In the genomic region with DNA sequence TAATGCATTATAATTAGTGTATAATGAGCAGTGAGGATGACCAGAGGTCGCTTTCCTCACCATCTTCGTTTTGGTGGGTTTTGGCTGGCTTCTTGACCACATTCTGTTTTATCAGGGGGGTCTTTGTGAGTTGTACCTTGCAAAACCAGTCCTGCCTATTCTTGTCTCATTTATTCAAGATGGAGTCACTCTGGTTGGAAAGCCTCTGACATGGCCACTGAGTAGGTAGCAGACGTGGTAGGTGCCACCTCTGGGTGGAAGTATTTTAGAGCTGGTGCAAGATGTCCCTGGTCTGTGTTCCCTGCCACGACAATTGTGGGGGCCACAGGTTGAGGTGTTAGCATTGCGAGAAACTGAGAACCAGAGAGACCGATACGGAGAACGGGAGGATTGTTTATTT, we compare ENCODE assay signal across 20 cellular contexts.
DNase-seq lines count a peak whose midpoint lies in the region; ATAC-seq, FAIRE-seq and TF ChIP-seq lines count a peak whose summit lies in the region.
"Had no signal": no experiment of that assay in that cellular context is flagged by ENCODE, and none has a peak within 500 bp of the region (broad histone marks: within the 10 kb centered on the region; RNA-seq: fewer than 3 reads in every experiment).

No MANE protein-coding gene starts in this region.

- H3K4me1 ChIP-seq in HepG2 (ENCODE audit: insufficient read depth, low read length): peaks cover 42% of the 10 kb centered on the region
- no peaks in the 10 kb centered on the region for H3K4me1 ChIP-seq in right lobe of liver
- peaks cover 34% of the 10 kb centered on the region for H3K4me1 ChIP-seq in iPS-18a (ENCODE audit: control insufficient read depth, low read depth, low read length)

- no peaks in the 10 kb centered on the region for H3K36me3 ChIP-seq in HepG2 (replicated peaks in 1 of 2; ENCODE audit: control insufficient read depth in 1 of 2, insufficient read depth in 2 of 2, low read length in 2 of 2)
- no peaks in the 10 kb centered on the region for H3K36me3 ChIP-seq in right lobe of liver
- H3K36me3 ChIP-seq in iPS-18a (ENCODE audit: control insufficient read depth, low read depth, low read length): no peaks in the 10 kb centered on the region

- H3K79me2 ChIP-seq in HepG2 (ENCODE audit: insufficient read depth, low read length): no peaks in the 10 kb centered on the region

- WGBS in HepG2 (ENCODE audit: low lambda C conversion rate): 86% methylated on average over 8 of the region's 8 CpGs
- 67% methylated on average over 8 of the region's 8 CpGs for WGBS in right lobe of liver (ENCODE audit: insufficient coverage, low coverage, low lambda C conversion rate, missing lambda C conversion rate)

- H3K9me3 ChIP-seq in HepG2 (ENCODE audit: low read length) (no peaks in the 10 kb centered on the region), right lobe of liver (no peaks in the 10 kb centered on the region), iPS-18a (ENCODE audit: control insufficient read depth, low read depth, low read length) (no peaks in the 10 kb centered on the region)

- ATAC-seq in HepG2: no peak
- ATAC-seq in right lobe of liver: no peak
- ATAC-seq in activated naive CD4-positive, alpha-beta T cell treated with anti-CD3 and anti-CD28 coated beads, Interleukin-2, amount 50 U/mL, for 72 hours: no peak
- ATAC-seq: GM12878 had no signal

- FAIRE-seq in HepG2 (lab: Jason Lieb, UNC): no peak
- FAIRE-seq in urothelium cell line (lab: Jason Lieb, UNC): peak; percentile 95
- FAIRE-seq: GM12878, H54 had no signal

- peaks cover 39% of the 10 kb centered on the region for H3K4me1 Mint-ChIP-seq in brain

- CTCF ChIA-PET in HepG2 (lab: Yijun Ruan, JAX; ENCODE audit: low intra/inter-chr PET ratio, low total read pairs): no interaction called here

- TF ChIP-seq CTCF in HepG2 (CRISPR knock-in tag; IDR thresholded peaks at IDR 0.05) (no peak), right lobe of liver (IDR thresholded peaks at IDR 0.05) (no peak), brain (conservative IDR thresholded peaks at IDR 0.05) (no peak)

- H4K20me1 ChIP-seq in HepG2 (ENCODE audit: insufficient read depth, low read length): no peaks in the 10 kb centered on the region

- H2AFZ ChIP-seq in HepG2 (ENCODE audit: low read length): no peak overlapping the region

- H3K9ac ChIP-seq in HepG2 (ENCODE audit: insufficient read depth, low read depth, low read length) (peak overlapping the region; percentile 52; the same call in 1 of the 2 replicates), iPS-18a (ENCODE audit: low read length) (peak overlapping the region; percentile 64)

- H3K4me3 ChIP-seq in HepG2 (replicated peaks in 1 of 3; ENCODE audit: insufficient read depth in 1 of 3, low read depth in 2 of 3, low read length in 3 of 3): no peak overlapping the region
- no peak overlapping the region for H3K4me3 ChIP-seq in right lobe of liver
- no peak overlapping the region for H3K4me3 ChIP-seq in iPS-18a (ENCODE audit: low read length)
- H3K4me3 ChIP-seq: GM12878 had no signal

- H3K27me3 Mint-ChIP-seq in brain: peaks cover 7% of the 10 kb centered on the region

- TF ChIP-seq RAD21 in HepG2 (CRISPR knock-in tag; IDR thresholded peaks at IDR 0.05): no peak

- no TSS peak for BruUV-seq in HepG2 (replicated peaks; lab: Mats Ljungman, UMichigan)

- no peak overlapping the region for H3K4me2 ChIP-seq in HepG2 (ENCODE audit: low read depth, low read length)

- TF ChIP-seq EP300 in HepG2 (IDR thresholded peaks at IDR 0.05; ENCODE audit: low read depth in 2 of 2, low read length in 2 of 2) (no peak), HepG2 (CRISPR knock-in tag; IDR thresholded peaks at IDR 0.05; ENCODE audit: borderline replicate concordance) (no peak)

- POLR2A ChIA-PET in HepG2 (lab: Yijun Ruan, JAX): no interaction called here

- TF ChIP-seq POLR2A in HepG2 (IDR thresholded peaks at IDR 0.05; ENCODE audit: insufficient read depth in 1 of 2, low read depth in 2 of 2, low read length in 2 of 2) (no peak), right lobe of liver (IDR thresholded peaks at IDR 0.05) (no peak)

- no peak overlapping the region for H3K4me3 Mint-ChIP-seq in brain

- DNase-seq in HepG2 (ENCODE audit: low spot score) (no peak), right lobe of liver (no peak), urothelium cell line (ENCODE audit: low spot score) (no peak), SW 1271 (lab: John Stamatoyannopoulos, UW) (no peak), Kasumi-1 (lab: John Stamatoyannopoulos, UW) (no peak)
- DNase-seq in activated naive CD4-positive, alpha-beta T cell treated with anti-CD3 and anti-CD28 coated beads, Interleukin-2, amount 50 U/mL, for 72 hours (ENCODE audit: low spot score in 2 of 2): no peak
- DNase-seq: C1 segment of cervical spinal cord, DMS 273 treated with DMSO at 0.1 percent for 48 hours, GDM1, KG1, NCI-H1092 treated with DMSO at 0.1 percent for 48 hours, NCI-H2081 treated with DMSO at 0.1 percent for 48 hours, NCI-H510A, NCI-H774, PC-3 had no signal

- peaks cover 4% of the 10 kb centered on the region for H3K36me3 Mint-ChIP-seq in brain
- H3K36me3 Mint-ChIP-seq in activated naive CD4-positive, alpha-beta T cell treated with anti-CD3 and anti-CD28 coated beads, Interleukin-2, amount 50 U/mL, for 72 hours: no peaks in the 10 kb centered on the region

- in situ Hi-C loops in HepG2 (cut with HindIII; ENCODE audit: extremely low pct_ligation_motif_present, low pct_unique_long_range_greater_than_20kb): no loop called here

- peaks cover 2 to 19% (median 11%) of the 10 kb centered on the region in 5 experiments for H3K9me3 Mint-ChIP-seq in brain
- peaks cover 0 to 3% of the 10 kb centered on the region in 2 donors for H3K9me3 Mint-ChIP-seq in activated naive CD4-positive, alpha-beta T cell treated with anti-CD3 and anti-CD28 coated beads, Interleukin-2, amount 50 U/mL, for 72 hours

- peak overlapping the region in 3 of 5 experiments; percentile 78 to 81 (median 80) for H3K27ac Mint-ChIP-seq in brain
- no peak overlapping the region for H3K27ac Mint-ChIP-seq in activated naive CD4-positive, alpha-beta T cell treated with anti-CD3 and anti-CD28 coated beads, Interleukin-2, amount 50 U/mL, for 72 hours

- H3K27me3 ChIP-seq in HepG2 (ENCODE audit: control insufficient read depth in 1 of 2, insufficient read depth in 2 of 2, low read length in 2 of 2) (no peaks in the 10 kb centered on the region), right lobe of liver (no peaks in the 10 kb centered on the region), iPS-18a (ENCODE audit: control insufficient read depth, insufficient read depth, low read length) (no peaks in the 10 kb centered on the region)

- H3K27ac ChIP-seq in HepG2 (ENCODE audit: extremely low read length, insufficient read depth, low read length) (peak overlapping the region; percentile 61), right lobe of liver (no peak overlapping the region), iPS-18a (ENCODE audit: low read length) (peak overlapping the region; percentile 95)
- H3K27ac ChIP-seq: 22Rv1 had no signal

- intact Hi-C loops in HepG2 (cut with micrococcal nuclease; ENCODE audit: unreplicated experiment) (no loop called here), right lobe of liver (cut with DNase I) (no loop called here)

TF ChIP-seq in HepG2, 621 proteins besides CTCF, POLR2A, EP300 and RAD21:
- TF ChIP-seq PHB2 (IDR thresholded peaks at IDR 0.05; ENCODE audit: partially characterized antibody) (no peak), PHF21A (CRISPR knock-in tag; IDR thresholded peaks at IDR 0.05) (no peak), EED (CRISPR knock-in tag; IDR thresholded peaks at IDR 0.05) (no peak), ZEB1 (IDR thresholded peaks at IDR 0.05; ENCODE audit: insufficient replicate concordance, low read depth) (no peak), CENPX (CRISPR knock-in tag; IDR thresholded peaks at IDR 0.05) (no peak), SAFB2 (CRISPR knock-in tag; IDR thresholded peaks at IDR 0.05; ENCODE audit: borderline replicate concordance, low read depth) (no peak), ZNF282 (IDR thresholded peaks at IDR 0.05; ENCODE audit: partially characterized antibody) (no peak), ZNF296 (CRISPR knock-in tag; conservative IDR thresholded peaks at IDR 0.05) (no peak)
- TF ChIP-seq, protein P1, sequence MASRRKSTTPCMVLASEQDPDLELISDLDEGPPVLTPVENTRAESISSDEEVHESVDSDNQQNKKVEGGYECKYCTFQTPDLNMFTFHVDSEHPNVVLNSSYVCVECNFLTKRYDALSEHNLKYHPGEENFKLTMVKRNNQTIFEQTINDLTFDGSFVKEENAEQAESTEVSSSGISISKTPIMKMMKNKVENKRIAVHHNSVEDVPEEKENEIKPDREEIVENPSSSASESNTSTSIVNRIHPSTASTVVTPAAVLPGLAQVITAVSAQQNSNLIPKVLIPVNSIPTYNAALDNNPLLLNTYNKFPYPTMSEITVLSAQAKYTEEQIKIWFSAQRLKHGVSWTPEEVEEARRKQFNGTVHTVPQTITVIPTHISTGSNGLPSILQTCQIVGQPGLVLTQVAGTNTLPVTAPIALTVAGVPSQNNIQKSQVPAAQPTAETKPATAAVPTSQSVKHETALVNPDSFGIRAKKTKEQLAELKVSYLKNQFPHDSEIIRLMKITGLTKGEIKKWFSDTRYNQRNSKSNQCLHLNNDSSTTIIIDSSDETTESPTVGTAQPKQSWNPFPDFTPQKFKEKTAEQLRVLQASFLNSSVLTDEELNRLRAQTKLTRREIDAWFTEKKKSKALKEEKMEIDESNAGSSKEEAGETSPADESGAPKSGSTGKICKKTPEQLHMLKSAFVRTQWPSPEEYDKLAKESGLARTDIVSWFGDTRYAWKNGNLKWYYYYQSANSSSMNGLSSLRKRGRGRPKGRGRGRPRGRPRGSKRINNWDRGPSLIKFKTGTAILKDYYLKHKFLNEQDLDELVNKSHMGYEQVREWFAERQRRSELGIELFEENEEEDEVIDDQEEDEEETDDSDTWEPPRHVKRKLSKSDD (CRISPR knock-in tag; IDR thresholded peaks at IDR 0.05; ENCODE audit: low read depth): no peak
- TF ChIP-seq, protein P2, sequence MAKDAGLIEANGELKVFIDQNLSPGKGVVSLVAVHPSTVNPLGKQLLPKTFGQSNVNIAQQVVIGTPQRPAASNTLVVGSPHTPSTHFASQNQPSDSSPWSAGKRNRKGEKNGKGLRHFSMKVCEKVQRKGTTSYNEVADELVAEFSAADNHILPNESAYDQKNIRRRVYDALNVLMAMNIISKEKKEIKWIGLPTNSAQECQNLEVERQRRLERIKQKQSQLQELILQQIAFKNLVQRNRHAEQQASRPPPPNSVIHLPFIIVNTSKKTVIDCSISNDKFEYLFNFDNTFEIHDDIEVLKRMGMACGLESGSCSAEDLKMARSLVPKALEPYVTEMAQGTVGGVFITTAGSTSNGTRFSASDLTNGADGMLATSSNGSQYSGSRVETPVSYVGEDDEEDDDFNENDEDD (CRISPR knock-in tag; IDR thresholded peaks at IDR 0.05; ENCODE audit: borderline replicate concordance): no peak
TF ChIP-seq in HepG2: peak in this region for 0.

Comparison
In these comparisons a context has a peak if more than half of its experiments do, and no peak if none do; other contexts are left out.
1. H3K27ac ChIP-seq: peak in HepG2 (single experiment) and iPS-18a (single experiment); none in right lobe of liver (0 of 3).
2. H3K27ac Mint-ChIP-seq: peak in brain (3 of 5); none in activated naive CD4-positive, alpha-beta T cell treated with anti-CD3 and anti-CD28 coated beads, Interleukin-2, amount 50 U/mL, for 72 hours (0 of 2).